ENCODE assay signal across 11 cellular contexts in genomic region chr1:90835172-90835660, GRCh38.
A peak's percentile ranks its signal among the peaks of the same experiment; 100 is the strongest.
DNase-seq lines count a peak whose midpoint lies in the region; ATAC-seq, FAIRE-seq and TF ChIP-seq lines count a peak whose summit lies in the region.
"Had no signal": no experiment of that assay in that cellular context is flagged by ENCODE, and none has a peak within 500 bp of the region (broad histone marks: within the 10 kb centered on the region; RNA-seq: fewer than 3 reads in every experiment).

No MANE protein-coding gene starts in this region.

- peak overlapping the region; percentile 6 for H3K27ac Mint-ChIP-seq in activated T-cell treated with anti-CD3 and anti-CD28 coated beads, Interleukin-2, amount 50 U/mL, for 72 hours

- WGBS in smooth muscle cell (ENCODE audit: low lambda C conversion rate) = 7% methylated on average over 30 of the region's 33 CpGs

- peaks cover 86% of the 10 kb centered on the region for H3K27me3 Mint-ChIP-seq in activated T-cell treated with anti-CD3 and anti-CD28 coated beads, Interleukin-2, amount 50 U/mL, for 72 hours (ENCODE audit: low read depth)

- H3K27me3 ChIP-seq in iPS-15b (ENCODE audit: control insufficient read depth, insufficient read depth, low read length) (peaks cover 72% of the 10 kb centered on the region), smooth muscle cell (ENCODE audit: low read depth) (peaks cover 94% of the 10 kb centered on the region), PC-9 (ENCODE audit: insufficient read depth, low read depth) (no peaks in the 10 kb centered on the region)
- H3K27me3 ChIP-seq: pancreas had no signal

- H3K79me2 ChIP-seq in smooth muscle cell (ENCODE audit: low read depth) (no peaks in the 10 kb centered on the region), PC-9 (ENCODE audit: low read depth) (no peaks in the 10 kb centered on the region)

- H3K27ac ChIP-seq in smooth muscle cell (ENCODE audit: low read depth) (no peak overlapping the region), PC-9 (no peak overlapping the region)
- H3K27ac ChIP-seq: 22Rv1, pancreas had no signal

- H3K9me3 Mint-ChIP-seq in activated T-cell treated with anti-CD3 and anti-CD28 coated beads, Interleukin-2, amount 50 U/mL, for 72 hours = no peaks in the 10 kb centered on the region

- ATAC-seq in activated T-cell treated with anti-CD3 and anti-CD28 coated beads, Interleukin-2, amount 50 U/mL, for 72 hours (replicated peaks in 1 of 2) = peak; percentile 87 to 91
- no peak for ATAC-seq in left lobe of liver

- POLR2A ChIA-PET in PC-9 (lab: Charles Lee; ENCODE audit: unreplicated experiment) = no interaction called here

- no peak for FAIRE-seq in urothelium cell line (lab: Jason Lieb, UNC)
- FAIRE-seq: G401.6, pancreas had no signal

- H3K9me3 ChIP-seq in iPS-15b (ENCODE audit: control insufficient read depth, insufficient read depth, low read length) (no peaks in the 10 kb centered on the region), smooth muscle cell (replicated peaks; ENCODE audit: low read depth) (no peaks in the 10 kb centered on the region), PC-9 (ENCODE audit: insufficient read depth, low read depth) (no peaks in the 10 kb centered on the region; the same call in 1 of the 2 replicates)
- H3K9me3 ChIP-seq: pancreas had no signal

- H3K9ac ChIP-seq in iPS-15b (ENCODE audit: low read depth, low read length) = no peak overlapping the region
- no peak overlapping the region for H3K9ac ChIP-seq in smooth muscle cell (ENCODE audit: low read depth)

- no peaks in the 10 kb centered on the region for H3K9me2 ChIP-seq in PC-9 (ENCODE audit: insufficient read depth)

- H3F3A ChIP-seq in smooth muscle cell (ENCODE audit: low read depth) (no peaks in the 10 kb centered on the region), PC-9 (ENCODE audit: insufficient read depth, low read depth) (no peaks in the 10 kb centered on the region)

- peaks cover 37% of the 10 kb centered on the region for H3K4me1 ChIP-seq in iPS-15b (ENCODE audit: control insufficient read depth, insufficient read depth, low read length)
- peaks cover 26% of the 10 kb centered on the region for H3K4me1 ChIP-seq in smooth muscle cell (ENCODE audit: low read depth)
- no peaks in the 10 kb centered on the region for H3K4me1 ChIP-seq in PC-9 (replicated peaks; ENCODE audit: insufficient read depth)

- H4K20me1 ChIP-seq in smooth muscle cell (ENCODE audit: low read depth) (peaks cover 36% of the 10 kb centered on the region), PC-9 (ENCODE audit: insufficient read depth) (no peaks in the 10 kb centered on the region; the same call in 1 of the 2 replicates)

- intact Hi-C loops in PC-9 (cut with micrococcal nuclease; ENCODE audit: unreplicated experiment) = no loop called here

- H3K4me3 Mint-ChIP-seq in activated T-cell treated with anti-CD3 and anti-CD28 coated beads, Interleukin-2, amount 50 U/mL, for 72 hours = peak overlapping the region; percentile 63 to 76

- peaks cover 0 to 6% of the 10 kb centered on the region in 2 donors for H3K36me3 Mint-ChIP-seq in activated T-cell treated with anti-CD3 and anti-CD28 coated beads, Interleukin-2, amount 50 U/mL, for 72 hours (ENCODE audit: insufficient read depth in 2 of 2)

- H3K4me1 Mint-ChIP-seq in activated T-cell treated with anti-CD3 and anti-CD28 coated beads, Interleukin-2, amount 50 U/mL, for 72 hours (ENCODE audit: low read depth) = peaks cover 40% of the 10 kb centered on the region

- H3K4me3 ChIP-seq in iPS-15b (ENCODE audit: low read depth, low read length) (peak overlapping the region; percentile 44), smooth muscle cell (peak overlapping the region; percentile 40), PC-9 (no peak overlapping the region)

- TF ChIP-seq CTCF in smooth muscle cell (IDR thresholded peaks at IDR 0.05; ENCODE audit: borderline replicate concordance, insufficient read depth, poor library complexity, severe bottlenecking) (no peak), PC-9 (conservative IDR thresholded peaks at IDR 0.05) (no peak)

- H2AFZ ChIP-seq in smooth muscle cell (ENCODE audit: low read depth) = peak overlapping the region; percentile 54
- H2AFZ ChIP-seq in PC-9 = no peak overlapping the region

- H3K4me2 ChIP-seq in smooth muscle cell (peak overlapping the region; percentile 85), PC-9 (no peak overlapping the region)

- DNase-seq in NCI-H748 (lab: John Stamatoyannopoulos, UW; ENCODE audit: unreplicated experiment) (peak; percentile 40), NCI-H748 treated with DMSO at 0.1 percent for 48 hours (lab: John Stamatoyannopoulos, UW) (no peak), smooth muscle cell (lab: John Stamatoyannopoulos, UW; ENCODE audit: unreplicated experiment) (no peak), left lobe of liver (ENCODE audit: low spot score) (no peak), urothelium cell line (ENCODE audit: low spot score) (no peak), PC-9 (no peak)
- DNase-seq in activated T-cell treated with anti-CD3 and anti-CD28 coated beads, Interleukin-2, amount 50 U/mL, for 72 hours = peak; percentile 36 to 39

- no TSS peak for BruUV-seq in PC-9 (replicated peaks; lab: Mats Ljungman, UMichigan)

- CTCF ChIA-PET in PC-9 (lab: Charles Lee) = no interaction called here

- H3K36me3 ChIP-seq in iPS-15b (ENCODE audit: control insufficient read depth, insufficient read depth, low read length) (no peaks in the 10 kb centered on the region), smooth muscle cell (ENCODE audit: low read depth) (no peaks in the 10 kb centered on the region), PC-9 (ENCODE audit: low read depth) (no peaks in the 10 kb centered on the region)
- H3K36me3 ChIP-seq: pancreas had no signal

Comparison
In these comparisons a context has a peak if more than half of its experiments do, and no peak if none do; other contexts are left out.
1. DNase-seq: peak in NCI-H748 (single experiment) and activated T-cell treated with anti-CD3 and anti-CD28 coated beads, Interleukin-2, amount 50 U/mL, for 72 hours (2 of 2); none in NCI-H748 treated with DMSO at 0.1 percent for 48 hours (single experiment), smooth muscle cell (single experiment), left lobe of liver (single experiment), urothelium cell line (single experiment) and PC-9 (0 of 2).